ENCODE assay signal across 8 cellular contexts in genomic region chr9:71769175-71770165, GRCh38.
DNase-seq lines count a peak whose midpoint lies in the region; ATAC-seq lines count a peak whose summit lies in the region.

No MANE protein-coding gene starts in this region.

- H3K4me3 ChIP-seq in HUES48 (ENCODE audit: low read depth, low read length): peak overlapping the region; percentile 86
- H3K4me3 ChIP-seq in iPS-15b (ENCODE audit: low read depth, low read length): peak overlapping the region; percentile 86
- H3K4me3 ChIP-seq in skeletal muscle cell (ENCODE audit: low read depth, low read length): peak overlapping the region; percentile 65

- no peak overlapping the region for H3K27ac ChIP-seq in HUES48 (ENCODE audit: low read depth, low read length)

- H3K36me3 ChIP-seq in HUES48 (ENCODE audit: control insufficient read depth, insufficient read depth, low read length) (no peaks in the 10 kb centered on the region), iPS-15b (ENCODE audit: control insufficient read depth, insufficient read depth, low read length) (no peaks in the 10 kb centered on the region)

- peak; percentile 63 for DNase-seq in D341Med (ENCODE audit: low spot score)
- DNase-seq in T-helper 2 cell: peak; percentile 45 to 75 (median 70)
- peak; percentile 73 for DNase-seq in astrocyte of the hippocampus (ENCODE audit: low read depth, low spot score)
- no peak for DNase-seq in skeletal muscle cell (ENCODE audit: low read depth)
- DNase-seq in NCI-H524 treated with DMSO at 0.1 percent for 48 hours (lab: John Stamatoyannopoulos, UW): no peak

- H3K9me3 ChIP-seq in HUES48 (ENCODE audit: control insufficient read depth, insufficient read depth, low read length) (no peaks in the 10 kb centered on the region), iPS-15b (ENCODE audit: control insufficient read depth, insufficient read depth, low read length) (no peaks in the 10 kb centered on the region)

- H3K4me1 ChIP-seq in HUES48 (ENCODE audit: control insufficient read depth, insufficient read depth, low read length) (peaks cover 28% of the 10 kb centered on the region), iPS-15b (ENCODE audit: control insufficient read depth, insufficient read depth, low read length) (peaks cover 16% of the 10 kb centered on the region)

- H3K27me3 ChIP-seq in HUES48 (ENCODE audit: control insufficient read depth, insufficient read depth, low read length) (0 out of 2 replicates have a peak, but pooled peaks cover 9% of the 10 kb centered on the region), iPS-15b (ENCODE audit: control insufficient read depth, insufficient read depth, low read length) (peaks cover 11% of the 10 kb centered on the region)

- ATAC-seq in GM21390 (IDR thresholded peaks at IDR 0.05; ENCODE audit: unreplicated experiment): peak; percentile 38

- no peak overlapping the region for H3K9ac ChIP-seq in HUES48 (ENCODE audit: low read depth, low read length)
- no peak overlapping the region for H3K9ac ChIP-seq in iPS-15b (ENCODE audit: low read depth, low read length)

Comparison
In these comparisons a context has a peak if more than half of its experiments do, and no peak if none do; other contexts are left out.
1. DNase-seq: peak in D341Med (single experiment), T-helper 2 cell (5 of 5) and astrocyte of the hippocampus (single experiment); none in skeletal muscle cell (single experiment) and NCI-H524 treated with DMSO at 0.1 percent for 48 hours (single experiment).
2. Peak in every context shown above with its lines, with median percentiles within 50 percentile points of each other: H3K4me3 ChIP-seq.